ENCODE assay signal across 15 cellular contexts in genomic region chr2:27958711-27959378, GRCh38.
DNase-seq lines count a peak whose midpoint lies in the region; ATAC-seq and TF ChIP-seq lines count a peak whose summit lies in the region.
"Had no signal": no experiment of that assay in that cellular context is flagged by ENCODE, and none has a peak within 500 bp of the region (broad histone marks: within the 10 kb centered on the region; RNA-seq: fewer than 3 reads in every experiment).

No MANE protein-coding gene starts in this region.

- TF ChIP-seq CTCF in CD14-positive monocyte (IDR thresholded peaks at IDR 0.05) (no peak), Loucy (conservative IDR thresholded peaks at IDR 0.05; ENCODE audit: low read length) (no peak), neural cell (IDR thresholded peaks at IDR 0.05; ENCODE audit: poor library complexity, severe bottlenecking) (no peak), MM.1S (IDR thresholded peaks at IDR 0.05; ENCODE audit: low read length) (no peak)

- no peaks in the 10 kb centered on the region for H4K20me1 ChIP-seq in Loucy (ENCODE audit: insufficient read depth, low read length, poor library complexity, severe bottlenecking)
- H4K20me1 ChIP-seq in neural cell (ENCODE audit: insufficient read depth): no peaks in the 10 kb centered on the region
- H4K20me1 ChIP-seq in MM.1S (ENCODE audit: insufficient read depth, low read length): no peaks in the 10 kb centered on the region

- H3K4me1 ChIP-seq in Loucy (ENCODE audit: insufficient read depth, low read length, poor library complexity, severe bottlenecking): peaks cover 80% of the 10 kb centered on the region
- H3K4me1 ChIP-seq in adipocyte (ENCODE audit: control insufficient read depth, insufficient read depth, low read length): peaks cover 72% of the 10 kb centered on the region
- peaks cover 9% of the 10 kb centered on the region for H3K4me1 ChIP-seq in MM.1S (ENCODE audit: low read length)

- TF ChIP-seq EP300 in neural cell (conservative IDR thresholded peaks at IDR 0.05; ENCODE audit: poor library complexity, severe bottlenecking): no peak

- peak overlapping the region; percentile 55 for H3K9ac ChIP-seq in Loucy (ENCODE audit: low read depth, low read length, poor library complexity, severe bottlenecking)
- peak overlapping the region; percentile 81 for H3K9ac ChIP-seq in adipocyte (ENCODE audit: low read length)
- H3K9ac ChIP-seq in neural cell (ENCODE audit: low read length): no peak overlapping the region
- H3K9ac ChIP-seq in MM.1S (ENCODE audit: low read length): no peak overlapping the region

- H3K9me3 Mint-ChIP-seq in CD14-positive monocyte: peaks cover 1 to 4% (median 3%) of the 10 kb centered on the region in 7 donors

- no peak for TF ChIP-seq RAD21 in neural cell (conservative IDR thresholded peaks at IDR 0.05)

- peak overlapping the region; percentile 83 to 92 (median 90) for H3K27ac Mint-ChIP-seq in CD14-positive monocyte
- H3K27ac Mint-ChIP-seq: B cell had no signal

- H3K9me2 ChIP-seq in Loucy (replicated peaks; ENCODE audit: low read depth, low read length): no peaks in the 10 kb centered on the region
- H3K9me2 ChIP-seq in neural cell (ENCODE audit: insufficient read depth, low read length): no peaks in the 10 kb centered on the region
- no peaks in the 10 kb centered on the region for H3K9me2 ChIP-seq in MM.1S (replicated peaks; ENCODE audit: insufficient read depth, low read length)

- H3K79me2 ChIP-seq in Loucy (ENCODE audit: insufficient read depth, low read length) (peaks cover 18% of the 10 kb centered on the region), neural cell (replicated peaks; ENCODE audit: insufficient read depth, low read length) (no peaks in the 10 kb centered on the region), MM.1S (ENCODE audit: low read length) (no peaks in the 10 kb centered on the region)

- H2AFZ ChIP-seq in Loucy (ENCODE audit: low read length) (no peak overlapping the region), neural cell (ENCODE audit: low read depth, low read length) (no peak overlapping the region), MM.1S (ENCODE audit: low read length) (no peak overlapping the region)

- peaks cover 76% of the 10 kb centered on the region for H3K4me1 Mint-ChIP-seq in CD14-positive monocyte

- H3K4me2 ChIP-seq in Loucy (ENCODE audit: low read depth, low read length, poor library complexity, severe bottlenecking): peak overlapping the region; percentile 62
- H3K4me2 ChIP-seq in neural cell (ENCODE audit: low read length): peak overlapping the region; percentile 13
- no peak overlapping the region for H3K4me2 ChIP-seq in MM.1S (ENCODE audit: low read depth, low read length)

- H3K27ac ChIP-seq in neural cell (ENCODE audit: low read length): no peak overlapping the region
- no peak overlapping the region for H3K27ac ChIP-seq in MM.1S (ENCODE audit: low read length)
- H3K27ac ChIP-seq: prostate gland, SK-N-MC had no signal

- H3K27me3 ChIP-seq in Loucy (ENCODE audit: insufficient read depth, low read length, poor library complexity, severe bottlenecking) (no peaks in the 10 kb centered on the region), adipocyte (replicated peaks; ENCODE audit: control insufficient read depth, insufficient read depth, low read length) (no peaks in the 10 kb centered on the region), neural cell (ENCODE audit: insufficient read depth, low read depth, low read length) (no peaks in the 10 kb centered on the region), MM.1S (replicated peaks; ENCODE audit: insufficient read depth, low read length) (no peaks in the 10 kb centered on the region)

- no peaks in the 10 kb centered on the region for H3K9me3 ChIP-seq in Loucy (ENCODE audit: insufficient read depth, low read depth, low read length)
- H3K9me3 ChIP-seq in adipocyte (ENCODE audit: control insufficient read depth, low read length): no peaks in the 10 kb centered on the region
- no peaks in the 10 kb centered on the region for H3K9me3 ChIP-seq in neural cell (ENCODE audit: low read length)
- no peaks in the 10 kb centered on the region for H3K9me3 ChIP-seq in MM.1S (replicated peaks; ENCODE audit: insufficient read depth, low read length)
- H3K9me3 ChIP-seq: prostate gland had no signal

- no peaks in the 10 kb centered on the region for H3K27me3 Mint-ChIP-seq in CD14-positive monocyte (ENCODE audit: low read depth in 3 of 3)
- H3K27me3 Mint-ChIP-seq: B cell had no signal

- H3K36me3 ChIP-seq in Loucy (ENCODE audit: insufficient read depth, low read length) (no peaks in the 10 kb centered on the region), adipocyte (ENCODE audit: control insufficient read depth, insufficient read depth, low read length, severe bottlenecking) (no peaks in the 10 kb centered on the region), neural cell (ENCODE audit: insufficient read depth, low read length) (no peaks in the 10 kb centered on the region), MM.1S (replicated peaks; ENCODE audit: insufficient read depth, low read length) (no peaks in the 10 kb centered on the region)
- H3K36me3 ChIP-seq: prostate gland had no signal

- intact Hi-C loops in CD14-positive monocyte (cut with micrococcal nuclease): loop anchor here (5.0 to 10.0 kb wide), 2 partner anchors 67 to 436 kb away; partner anchors contain the start of genes BABAM2 (in 1 of the 2), FOSL2 (in 1 of the 2) and RBKS (in 1 of the 2)

- H3K36me3 Mint-ChIP-seq in CD14-positive monocyte: peaks cover 11 to 17% of the 10 kb centered on the region in 2 donors

- no peak for ATAC-seq in HG03159 (IDR thresholded peaks at IDR 0.05; ENCODE audit: unreplicated experiment)
- ATAC-seq: stimulated activated naive CD8-positive, alpha-beta T cell treated with anti-CD3 and anti-CD28 coated beads, Interleukin-15, Interleukin-2, amounts not matched to agents 100 U/mL and 50 U/mL, for 24 hours had no signal

- no peak overlapping the region for H3K4me3 ChIP-seq in Loucy (ENCODE audit: low read length, poor library complexity, severe bottlenecking)
- no peak overlapping the region for H3K4me3 ChIP-seq in adipocyte (ENCODE audit: low read length)
- H3K4me3 ChIP-seq in neural cell (ENCODE audit: low read length): no peak overlapping the region
- no peak overlapping the region for H3K4me3 ChIP-seq in MM.1S (ENCODE audit: low read length)
- H3K4me3 ChIP-seq: prostate gland had no signal

- no peak for DNase-seq in CD14-positive monocyte (ENCODE audit: low spot score)
- DNase-seq in adipocyte (ENCODE audit: low read depth): no peak
- no peak for DNase-seq in SW480 (ENCODE audit: low spot score)
- DNase-seq in germinal center (ENCODE audit: low spot score): no peak
- no peak for DNase-seq in MM.1S
- DNase-seq: activated CD4-positive, CD25-positive, alpha-beta regulatory T cell treated with anti-CD3 and anti-CD28 coated beads, Interleukin-2, amount 50 U/mL, for 72 hours; activated naive CD4-positive, alpha-beta T cell treated with anti-CD3 and anti-CD28 coated beads, Interleukin-2, amount 50 U/mL, for 16 hours; NCI-H146; stimulated activated naive CD8-positive, alpha-beta T cell treated with anti-CD3 and anti-CD28 coated beads, Interleukin-15, Interleukin-2, amounts not matched to agents 100 U/mL and 50 U/mL, for 24 hours had no signal

- H3F3A ChIP-seq in Loucy (ENCODE audit: low read depth): peaks cover 26% of the 10 kb centered on the region
- peaks cover 3% of the 10 kb centered on the region for H3F3A ChIP-seq in neural cell (ENCODE audit: insufficient read depth, low read length, poor library complexity, severe bottlenecking)
- no peaks in the 10 kb centered on the region for H3F3A ChIP-seq in MM.1S (ENCODE audit: insufficient read depth, low read length)

- peak overlapping the region in 1 of 2 donors; percentile 77 for H3K4me3 Mint-ChIP-seq in CD14-positive monocyte
- H3K4me3 Mint-ChIP-seq: B cell had no signal

TF ChIP-seq in neural cell, 6 proteins besides CTCF, POLR2A, EP300 and RAD21:
- no peak for TF ChIP-seq EZH2 (IDR thresholded peaks at IDR 0.05; ENCODE audit: borderline replicate concordance, insufficient read depth, low read length, poor library complexity, severe bottlenecking)
- TF ChIP-seq SMC3 (conservative IDR thresholded peaks at IDR 0.05; ENCODE audit: poor library complexity): no peak
- no peak for TF ChIP-seq POLR2AphosphoS5 (IDR thresholded peaks at IDR 0.05)
- no peak for TF ChIP-seq MXI1 (conservative IDR thresholded peaks at IDR 0.05; ENCODE audit: poor library complexity, severe bottlenecking)
- TF ChIP-seq TAF1 (IDR thresholded peaks at IDR 0.05; ENCODE audit: low read depth): no peak
TF ChIP-seq in neural cell: peak in this region for 0.

Comparison
In these comparisons a context has a peak if more than half of its experiments do, and no peak if none do; other contexts are left out.
1. H3K9ac ChIP-seq: peak in Loucy (single experiment) and adipocyte (single experiment); none in neural cell (single experiment) and MM.1S (single experiment).